ENCODE assay signal across 2 cellular contexts in the genomic region with DNA sequence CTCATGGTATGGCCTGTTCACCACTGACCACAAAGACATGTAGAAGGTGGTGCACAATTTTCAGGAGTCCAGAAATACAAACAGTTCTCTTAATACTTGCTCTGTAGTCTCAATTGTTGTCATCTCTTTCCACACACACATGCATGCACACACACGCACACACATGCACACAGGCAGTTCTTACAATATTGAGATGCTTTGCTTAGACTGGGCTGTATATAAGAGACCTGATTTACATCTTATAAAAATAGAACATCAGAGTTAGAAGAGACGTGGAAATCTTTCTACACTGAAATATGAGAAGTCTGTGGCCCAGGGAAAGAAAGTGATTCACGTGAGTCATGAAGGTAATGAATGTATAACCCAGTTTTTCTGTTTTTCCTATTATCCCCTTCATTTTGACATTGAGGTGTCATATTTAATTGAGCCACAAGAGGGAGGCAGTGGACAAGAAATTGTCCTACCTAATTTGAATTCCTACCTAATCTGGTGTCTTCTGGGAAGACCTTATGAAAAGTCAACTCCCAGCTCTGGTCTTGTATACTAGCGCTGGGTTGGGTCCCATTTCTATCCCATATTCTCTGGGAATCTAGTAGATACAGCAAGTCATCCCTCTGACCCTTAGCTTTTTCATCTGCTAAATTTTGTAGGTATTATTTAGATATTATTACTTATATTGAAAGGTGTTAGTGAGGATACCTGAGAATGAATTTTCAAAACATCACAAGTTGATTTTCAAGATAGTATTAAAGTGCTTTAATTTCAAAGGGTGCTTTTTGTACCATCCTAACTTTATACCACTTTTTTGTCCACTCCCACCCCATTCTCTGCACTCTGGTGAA.
TF ChIP-seq lines count a peak whose summit lies in the region.

No MANE protein-coding gene starts in this region.

TF ChIP-seq in HEK293T, 16 proteins besides CTCF, POLR2A, EP300 and RAD21:
- no peak for TF ChIP-seq L3MBTL2 (conservative IDR thresholded peaks at IDR 0.05)
- TF ChIP-seq SP1 (IDR thresholded peaks at IDR 0.05) = no peak
- no peak for TF ChIP-seq ZNF384 (IDR thresholded peaks at IDR 0.05)
- TF ChIP-seq HDGF (IDR thresholded peaks at IDR 0.05; ENCODE audit: borderline replicate concordance) = no peak
- TF ChIP-seq FOXA1 (IDR thresholded peaks at IDR 0.05) = no peak
- TF ChIP-seq TARDBP (IDR thresholded peaks at IDR 0.05) = no peak
- TF ChIP-seq SUZ12 (IDR thresholded peaks at IDR 0.05) = no peak
- no peak for TF ChIP-seq BHLHE40 (IDR thresholded peaks at IDR 0.05; ENCODE audit: borderline replicate concordance)
TF ChIP-seq in HEK293T: peak in this region for 0.

TF ChIP-seq in H1, 55 proteins besides CTCF, POLR2A, EP300 and RAD21:
- no peak for TF ChIP-seq MAFK (IDR thresholded peaks at IDR 0.05; ENCODE audit: low read depth, low read length)
- TF ChIP-seq POU5F1 (IDR thresholded peaks at IDR 0.05; ENCODE audit: low read depth, low read length) = no peak
- TF ChIP-seq ZNF274 (IDR thresholded peaks at IDR 0.05; ENCODE audit: borderline replicate concordance, extremely low read depth, low read length) = no peak
- no peak for TF ChIP-seq TEAD4 (IDR thresholded peaks at IDR 0.05; ENCODE audit: low read depth, low read length)
- TF ChIP-seq, protein P1, sequence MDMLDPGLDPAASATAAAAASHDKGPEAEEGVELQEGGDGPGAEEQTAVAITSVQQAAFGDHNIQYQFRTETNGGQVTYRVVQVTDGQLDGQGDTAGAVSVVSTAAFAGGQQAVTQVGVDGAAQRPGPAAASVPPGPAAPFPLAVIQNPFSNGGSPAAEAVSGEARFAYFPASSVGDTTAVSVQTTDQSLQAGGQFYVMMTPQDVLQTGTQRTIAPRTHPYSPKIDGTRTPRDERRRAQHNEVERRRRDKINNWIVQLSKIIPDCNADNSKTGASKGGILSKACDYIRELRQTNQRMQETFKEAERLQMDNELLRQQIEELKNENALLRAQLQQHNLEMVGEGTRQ (IDR thresholded peaks at IDR 0.05; ENCODE audit: low read length) = no peak
- no peak for TF ChIP-seq SP2 (IDR thresholded peaks at IDR 0.05; ENCODE audit: low read length)
- TF ChIP-seq CBX8 (IDR thresholded peaks at IDR 0.05; ENCODE audit: borderline replicate concordance, low read depth, low read length) = no peak
- TF ChIP-seq, protein P2, sequence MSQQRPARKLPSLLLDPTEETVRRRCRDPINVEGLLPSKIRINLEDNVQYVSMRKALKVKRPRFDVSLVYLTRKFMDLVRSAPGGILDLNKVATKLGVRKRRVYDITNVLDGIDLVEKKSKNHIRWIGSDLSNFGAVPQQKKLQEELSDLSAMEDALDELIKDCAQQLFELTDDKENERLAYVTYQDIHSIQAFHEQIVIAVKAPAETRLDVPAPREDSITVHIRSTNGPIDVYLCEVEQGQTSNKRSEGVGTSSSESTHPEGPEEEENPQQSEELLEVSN (IDR thresholded peaks at IDR 0.05) = no peak
- no peak for TF ChIP-seq HDAC6 (IDR thresholded peaks at IDR 0.05; ENCODE audit: low read depth, low read length)
- TF ChIP-seq KDM4A (IDR thresholded peaks at IDR 0.05; ENCODE audit: low read depth, low read length, severe bottlenecking) = no peak
TF ChIP-seq in H1: peak in this region for 0.
